Comparison of ENCODE assay signal across 8 cellular contexts in genomic region chr5:102811962-102812361, GRCh38. TPM values are rescaled to one million over a fixed set of nuclear protein-coding genes. Genes with fewer than 3 reads are reported as not detected.
DNase-seq lines count a peak whose midpoint lies in the region; ATAC-seq and TF ChIP-seq lines count a peak whose summit lies in the region.

No MANE protein-coding gene starts in this region.

- intact Hi-C loops in colonic mucosa (cut with DNase I), result no loop called here

- H3K36me3 ChIP-seq in colonic mucosa, result no peaks in the 10 kb centered on the region

- H3K4me3 ChIP-seq in colonic mucosa, result no peak overlapping the region

- no peaks in the 10 kb centered on the region for H3K9me3 ChIP-seq in colonic mucosa

- DNase-seq in AG08395 (ENCODE audit: low spot score) (peak; percentile 37), NCI-H2171 (lab: John Stamatoyannopoulos, UW) (peak; percentile 64), colonic mucosa (peak; percentile 20), NCI-H82 treated with DMSO at 0.1 percent for 48 hours (lab: John Stamatoyannopoulos, UW; ENCODE audit: unreplicated experiment) (no peak), NCI-H774 (lab: John Stamatoyannopoulos, UW) (no peak)

- H3K27ac ChIP-seq in colonic mucosa, result no peak overlapping the region

- no peak for TF ChIP-seq CTCF in colonic mucosa (IDR thresholded peaks at IDR 0.05)

- H3K9ac ChIP-seq in colonic mucosa (ENCODE audit: low read depth in 2 of 2, low read length in 2 of 2), result no peak overlapping the region

- H3K4me1 ChIP-seq in colonic mucosa, result no peaks in the 10 kb centered on the region

- peak; percentile 60 for ATAC-seq in HG02973 (IDR thresholded peaks at IDR 0.05; ENCODE audit: unreplicated experiment)
- no peak for ATAC-seq in GM19467 (IDR thresholded peaks at IDR 0.05; ENCODE audit: unreplicated experiment)
- ATAC-seq in GM19324 (IDR thresholded peaks at IDR 0.05; ENCODE audit: low FRiP score, unreplicated experiment), result no peak

- H3K27me3 ChIP-seq in colonic mucosa, result no peaks in the 10 kb centered on the region

RNA-seq across cellular contexts. Expression of gene PAM, which starts 56.9 kb away (rescaled TPM):
- 100 to 1,000 TPM in 1 of 2 donors, 10 to 100 TPM in 1; 69.2 to 124 TPM for total RNA-seq in colonic mucosa

Comparison
In these comparisons a context has a peak if more than half of its experiments do, and no peak if none do; other contexts are left out.
1. DNase-seq: peak in AG08395 (single experiment), NCI-H2171 (single experiment) and colonic mucosa (single experiment); none in NCI-H82 treated with DMSO at 0.1 percent for 48 hours (single experiment) and NCI-H774 (single experiment).